26 cellular contexts compared by ENCODE assay signal in genomic region chr11:125532668-125533067, GRCh38. TPM values are rescaled to one million over a fixed set of nuclear protein-coding genes. Genes with fewer than 3 reads are reported as not detected.
"Had no signal": no experiment of that assay in that cellular context is flagged by ENCODE, and none has a peak within 500 bp of the region (broad histone marks: within the 10 kb centered on the region; RNA-seq: fewer than 3 reads in every experiment).

No MANE protein-coding gene starts in this region.

- DNase-seq: activated CD4-positive, alpha-beta memory T cell treated with anti-CD3 and anti-CD28 coated beads for 36 hours; activated CD4-positive, alpha-beta T cell treated with anti-CD3 and anti-CD28 coated beads, Interleukin-2, amount 10 ng/mL, durations not matched to agents 7 days and 5 days; activated CD4-positive, CD25-positive, alpha-beta regulatory T cell; activated CD8-positive, alpha-beta memory T cell treated with anti-CD3 and anti-CD28 coated beads for 24 hours; activated gamma-delta T cell treated with Interleukin-2 at 50 U/mL for 16 hours; activated naive CD4-positive, alpha-beta T cell treated with anti-CD3 and anti-CD28 coated beads, Interleukin-2, amount 50 U/mL, for 16 hours; activated naive CD8-positive, alpha-beta T cell treated with anti-CD3 and anti-CD28 coated beads, Interleukin-2, amount 10 ng/mL, durations not matched to agents 7 days and 5 days; activated T-cell treated with anti-CD3 and anti-CD28 coated beads, Interleukin-2, amount 50 U/mL, for 48 hours; adrenal gland; anterior cingulate cortex; caudate nucleus; IMR-90; KG1; NCI-H1048; NCI-H146; NCI-H187 treated with DMSO at 0.1 percent for 48 hours; NCI-H2081 treated with DMSO at 0.1 percent for 48 hours; NCI-H2227 treated with DMSO at 0.1 percent for 48 hours; NCI-H526; NCI-H774; PC-3; SHP77 treated with DMSO at 0.1 percent for 48 hours; T-helper 1 cell had no signal

- H3K36me3 Mint-ChIP-seq: activated CD4-positive, alpha-beta memory T cell treated with anti-CD3 and anti-CD28 coated beads for 36 hours; activated naive CD8-positive, alpha-beta T cell treated with anti-CD3 and anti-CD28 coated beads, Interleukin-2, amount 10 ng/mL, durations not matched to agents 7 days and 5 days had no signal

- H3K27ac Mint-ChIP-seq: activated CD4-positive, alpha-beta memory T cell treated with anti-CD3 and anti-CD28 coated beads for 36 hours; activated naive CD8-positive, alpha-beta T cell treated with anti-CD3 and anti-CD28 coated beads, Interleukin-2, amount 10 ng/mL, durations not matched to agents 7 days and 5 days; activated T-helper 17 cell treated with anti-CD3 and anti-CD28 coated beads, Interleukin-2, amount 50 U/mL, for 72 hours had no signal

- H3K4me3 Mint-ChIP-seq: activated CD4-positive, alpha-beta memory T cell treated with anti-CD3 and anti-CD28 coated beads for 36 hours; activated CD4-positive, alpha-beta T cell treated with anti-CD3 and anti-CD28 coated beads, Interleukin-2, amount 10 ng/mL, durations not matched to agents 7 days and 5 days; activated naive CD8-positive, alpha-beta T cell treated with anti-CD3 and anti-CD28 coated beads, Interleukin-2, amount 10 ng/mL, durations not matched to agents 7 days and 5 days; activated T-helper 17 cell treated with anti-CD3 and anti-CD28 coated beads, Interleukin-2, amount 50 U/mL, for 72 hours had no signal

- H3K27ac ChIP-seq: adrenal gland, breast epithelium had no signal

- ATAC-seq: activated T-helper 17 cell treated with anti-CD3 and anti-CD28 coated beads, Interleukin-2, amount 50 U/mL, for 72 hours; PC-3 had no signal

- H3K4me1 ChIP-seq: adrenal gland, breast epithelium had no signal

- H3K4me3 ChIP-seq: adrenal gland, breast epithelium had no signal

- H3K9me3 ChIP-seq: adrenal gland, breast epithelium had no signal

- H3K27me3 ChIP-seq: adrenal gland, breast epithelium had no signal

- H3K36me3 ChIP-seq: adrenal gland, breast epithelium had no signal

- H3K4me1 Mint-ChIP-seq: activated CD4-positive, alpha-beta T cell treated with anti-CD3 and anti-CD28 coated beads, Interleukin-2, amount 10 ng/mL, durations not matched to agents 7 days and 5 days; activated naive CD8-positive, alpha-beta T cell treated with anti-CD3 and anti-CD28 coated beads, Interleukin-2, amount 10 ng/mL, durations not matched to agents 7 days and 5 days; activated T-helper 17 cell treated with anti-CD3 and anti-CD28 coated beads, Interleukin-2, amount 50 U/mL, for 72 hours had no signal

- H3K9me3 Mint-ChIP-seq: activated CD4-positive, alpha-beta memory T cell treated with anti-CD3 and anti-CD28 coated beads for 36 hours; activated CD4-positive, alpha-beta T cell treated with anti-CD3 and anti-CD28 coated beads, Interleukin-2, amount 10 ng/mL, durations not matched to agents 7 days and 5 days; activated T-helper 17 cell treated with anti-CD3 and anti-CD28 coated beads, Interleukin-2, amount 50 U/mL, for 72 hours had no signal

RNA-seq across cellular contexts. Expression of gene FEZ1, which starts 36.6 kb away (rescaled TPM):
- total RNA-seq: T-helper 2 cell treated with Interferon-gamma antibody and Interleukin-4, amounts not matched to agents 100 ng/mL and 5 ng/mL, for 36 hours had no signal
